In genomic region chr1:202958544-202959275, GRCh38 we compare ENCODE assay signal across 8 cellular contexts. TPM values are rescaled to one million over a fixed set of nuclear protein-coding genes. Genes with fewer than 3 reads are reported as not detected.
A peak's percentile ranks its signal among the peaks of the same experiment; 100 is the strongest.
DNase-seq lines count a peak whose midpoint lies in the region; ATAC-seq and TF ChIP-seq lines count a peak whose summit lies in the region.

No MANE protein-coding gene starts in this region.

- intact Hi-C loops in cardiac septum (cut with DNase I): loop anchor here (1.0 to 5.0 kb wide), 2 partner anchors 32 to 151 kb away; partner anchors contain the start of gene KDM5B

- H3K27me3 Mint-ChIP-seq in T-cell: no peaks in the 10 kb centered on the region

- TF ChIP-seq CTCF in cardiac muscle cell (IDR thresholded peaks at IDR 0.05; ENCODE audit: low read depth, low read length): no peak
- no peak for TF ChIP-seq CTCF in epithelial cell of proximal tubule (conservative IDR thresholded peaks at IDR 0.05; ENCODE audit: low read depth, low read length)
- no peak for TF ChIP-seq CTCF in osteoblast (IDR thresholded peaks at IDR 0.05; ENCODE audit: extremely low read depth, low read depth, low read length)

- POLR2A ChIA-PET in T-cell (lab: Charles Lee): interaction anchor here in 1 of 2 donors (0.9 kb wide), 1 partner anchor 10 kb away, joined by 3 read pairs; no protein-coding TSS in a partner anchor

- peak overlapping the region; percentile 98 for H3K4me2 ChIP-seq in osteoblast (ENCODE audit: insufficient read depth, low read length)

- H3K4me3 ChIP-seq in cardiac muscle cell: peak overlapping the region; percentile 93
- H3K4me3 ChIP-seq in epithelial cell of proximal tubule (ENCODE audit: low read depth, low read length): peak overlapping the region; percentile 93
- peak overlapping the region; percentile 96 for H3K4me3 ChIP-seq in osteoblast (ENCODE audit: insufficient read depth, low read length)

- H3K27me3 ChIP-seq in cardiac muscle cell: no peaks in the 10 kb centered on the region
- no peaks in the 10 kb centered on the region for H3K27me3 ChIP-seq in osteoblast (ENCODE audit: insufficient read depth, low read length)

- H3K79me2 ChIP-seq in osteoblast (ENCODE audit: insufficient read depth, low read length): peaks cover 43% of the 10 kb centered on the region

- H3K4me3 Mint-ChIP-seq in T-cell: peak overlapping the region; percentile 88 to 90 (median 89)

- H3K36me3 Mint-ChIP-seq in T-cell: peaks cover 14% of the 10 kb centered on the region

- no peaks in the 10 kb centered on the region for H3K9me3 Mint-ChIP-seq in T-cell

- peak overlapping the region; percentile 68 for H2AFZ ChIP-seq in osteoblast (ENCODE audit: low read length)

- H3K4me1 Mint-ChIP-seq in T-cell: peaks cover 36 to 45% (median 45%) of the 10 kb centered on the region in 3 donors

- H3K9me3 ChIP-seq in cardiac muscle cell (ENCODE audit: low read depth): no peaks in the 10 kb centered on the region
- H3K9me3 ChIP-seq in osteoblast (ENCODE audit: low read depth, low read length): no peaks in the 10 kb centered on the region

- CTCF ChIA-PET in T-cell (lab: Charles Lee): no interaction called here

- DNase-seq in cardiac muscle cell (ENCODE audit: low read depth in 1 of 2, low spot score in 1 of 2): no peak
- no peak for DNase-seq in cardiac septum (ENCODE audit: low spot score)
- DNase-seq in T-cell: peak in 14 of 34 experiments; percentile 4 to 29 (median 17)
- no peak for DNase-seq in epithelial cell of proximal tubule (ENCODE audit: low read depth)
- peak; percentile 69 for DNase-seq in osteoblast (ENCODE audit: insufficient read length, low spot score, missing footprints)

- H3K4me1 ChIP-seq in cardiac muscle cell (ENCODE audit: low read depth) (peaks cover 10% of the 10 kb centered on the region), osteoblast (ENCODE audit: insufficient read depth, low read length) (peaks cover 28% of the 10 kb centered on the region)

- H3K36me3 ChIP-seq in cardiac muscle cell (peaks cover 3% of the 10 kb centered on the region), osteoblast (ENCODE audit: insufficient read depth, low read length) (peaks cover 30% of the 10 kb centered on the region)

- H3K27ac ChIP-seq in cardiac muscle cell (peak overlapping the region; percentile 3), osteoblast (ENCODE audit: low read depth, low read length) (peak overlapping the region; percentile 13)

- peak overlapping the region; percentile 90 to 96 for H3K27ac Mint-ChIP-seq in T-cell

- ATAC-seq in T-cell (replicated peaks in 1 of 4): peak; percentile 6 to 29 (median 10)
- no peak for ATAC-seq in HG02763 (IDR thresholded peaks at IDR 0.05; ENCODE audit: unreplicated experiment)
- no peak for ATAC-seq in HG03520 (IDR thresholded peaks at IDR 0.05; ENCODE audit: unreplicated experiment)
- ATAC-seq in GM18519 (IDR thresholded peaks at IDR 0.05; ENCODE audit: low FRiP score, unreplicated experiment): no peak

- H4K20me1 ChIP-seq in osteoblast (ENCODE audit: insufficient read depth, low read length): peaks cover 25% of the 10 kb centered on the region

RNA-seq across cellular contexts. Expression of gene ADIPOR1, which starts 0.6 kb away (rescaled TPM):
- 105 and 188 TPM in 2 replicates for total RNA-seq in cardiac muscle cell
- polyA plus RNA-seq in cardiac muscle cell: 130 and 211 TPM in 2 replicates
- 89.5 TPM for total RNA-seq in cardiac septum
- 10 to 100 TPM; 50.3 to 70.1 (median 53.7) TPM for total RNA-seq in T-cell
- total RNA-seq in epithelial cell of proximal tubule: 59.0 and 73.9 TPM in 2 replicates
- 91.9 and 104 TPM in 2 replicates for total RNA-seq in osteoblast

RNA-seq across cellular contexts. Expression of gene CYB5R1, which starts 8.3 kb away (rescaled TPM):
- 36.1 and 79.2 TPM in 2 replicates for total RNA-seq in cardiac muscle cell
- polyA plus RNA-seq in cardiac muscle cell: 51.1 and 104 TPM in 2 replicates
- 186 TPM for total RNA-seq in cardiac septum
- 10 to 100 TPM; 37.5 to 44.0 (median 40.0) TPM for total RNA-seq in T-cell
- 15.0 and 24.7 TPM in 2 replicates for total RNA-seq in epithelial cell of proximal tubule
- 49.2 and 60.8 TPM in 2 replicates for total RNA-seq in osteoblast

RNA-seq across cellular contexts. Expression of gene KLHL12, which starts 31.7 kb away (rescaled TPM):
- total RNA-seq in cardiac muscle cell: 24.4 and 39.3 TPM in 2 replicates
- 37.4 and 42.0 TPM in 2 replicates for polyA plus RNA-seq in cardiac muscle cell
- 23.3 TPM for total RNA-seq in cardiac septum
- 10 to 100 TPM; 18.8 to 22.7 (median 22.0) TPM for total RNA-seq in T-cell
- 19.2 and 25.9 TPM in 2 replicates for total RNA-seq in epithelial cell of proximal tubule
- total RNA-seq in osteoblast: 23.2 and 28.0 TPM in 2 replicates

RNA-seq across cellular contexts. Expression of gene TMEM183A, which starts 48.5 kb away (rescaled TPM):
- total RNA-seq in cardiac muscle cell (67.1 and 109 TPM in 2 replicates), cardiac septum (27.7 TPM), T-cell (100 to 1,000 TPM in 2 of 5 donors, 10 to 100 TPM in 3; 67.5 to 124 (median 68.4) TPM), epithelial cell of proximal tubule (79.2 and 80.5 TPM in 2 replicates), osteoblast (116 and 118 TPM in 2 replicates)
- polyA plus RNA-seq in cardiac muscle cell: 56.1 and 99.7 TPM in 2 replicates

Comparison
In these comparisons a context has a peak if more than half of its experiments do, and no peak if none do; other contexts are left out.
1. ATAC-seq: peak in T-cell (4 of 4); none in HG02763 (single experiment), HG03520 (single experiment) and GM18519 (single experiment).
2. Peak in every context shown above with its lines, with median percentiles within 50 percentile points of each other: H3K4me3 ChIP-seq.